24 cellular contexts compared by ENCODE assay signal in the genomic region with DNA sequence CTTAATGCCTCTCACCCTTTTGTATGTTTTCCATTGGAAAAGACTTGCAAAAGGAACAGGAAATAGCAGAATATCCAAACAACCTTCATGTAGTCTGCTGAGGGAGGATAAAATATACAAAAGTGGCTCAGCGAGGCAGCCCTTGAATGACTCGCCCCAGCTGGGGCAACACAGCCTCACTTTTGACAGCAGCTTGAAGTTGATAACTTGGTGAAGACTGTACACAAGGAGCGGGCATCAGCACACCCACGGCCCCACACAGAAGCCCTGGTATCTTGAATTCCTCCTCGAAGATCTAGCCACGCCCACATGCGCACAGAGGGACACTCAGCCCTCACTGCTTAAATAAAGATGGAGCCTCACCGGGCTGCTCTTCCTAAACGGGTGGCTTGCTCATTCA.
"Had no signal": no experiment of that assay in that cellular context is flagged by ENCODE, and none has a peak within 500 bp of the region (broad histone marks: within the 10 kb centered on the region; RNA-seq: fewer than 3 reads in every experiment).

No MANE protein-coding gene starts in this region.

- H3K4me1 ChIP-seq: spleen, upper lobe of left lung had no signal

- H3K36me3 Mint-ChIP-seq: activated CD4-positive, alpha-beta memory T cell treated with anti-CD3 and anti-CD28 coated beads for 36 hours; T-cell had no signal

- H3K27ac ChIP-seq: heart left ventricle, psoas muscle, right lobe of liver, spleen, upper lobe of left lung, VCaP had no signal

- H3K27ac Mint-ChIP-seq: activated CD4-positive, alpha-beta memory T cell treated with anti-CD3 and anti-CD28 coated beads for 36 hours; activated CD4-positive, alpha-beta T cell treated with anti-CD3 and anti-CD28 coated beads for 36 hours; brain; stimulated activated naive CD8-positive, alpha-beta T cell treated with anti-CD3 and anti-CD28 coated beads, Interleukin-15, amount 100 ng/mL, for 72 hours; T-cell had no signal

- DNase-seq: activated CD4-positive, alpha-beta memory T cell treated with anti-CD3 and anti-CD28 coated beads for 36 hours; activated CD4-positive, alpha-beta T cell treated with anti-CD3 and anti-CD28 coated beads for 36 hours; activated effector memory CD4-positive, alpha-beta T cell treated with Interleukin-2 at 50 U/mL for 16 hours; activated naive CD4-positive, alpha-beta T cell treated with anti-CD3 and anti-CD28 coated beads, Interleukin-2, amount 50 U/mL, for 16 hours; activated T-cell treated with anti-CD3 and anti-CD28 coated beads, Interleukin-2, amount 50 U/mL, for 4 hours; amniotic stem cell; cortex of kidney; effector CD8-positive, alpha-beta T cell; heart left ventricle; islet precursor cell; midbrain; psoas muscle; right lobe of liver; spleen; stimulated activated naive CD8-positive, alpha-beta T cell treated with anti-CD3 and anti-CD28 coated beads, Interleukin-15, amount 100 ng/mL, for 72 hours; T-cell; T1000; upper lobe of left lung had no signal

- H3K27me3 Mint-ChIP-seq: activated CD4-positive, alpha-beta memory T cell treated with anti-CD3 and anti-CD28 coated beads for 36 hours; T-cell had no signal

- H3K36me3 ChIP-seq: heart left ventricle, right lobe of liver, spleen, upper lobe of left lung had no signal

- FAIRE-seq: endothelial cell of umbilical vein, frontal cortex had no signal

- H3K27me3 ChIP-seq: right lobe of liver, upper lobe of left lung had no signal

- H3K4me3 Mint-ChIP-seq: activated CD4-positive, alpha-beta memory T cell treated with anti-CD3 and anti-CD28 coated beads for 36 hours; activated CD4-positive, alpha-beta T cell treated with anti-CD3 and anti-CD28 coated beads for 36 hours; activated T-cell treated with anti-CD3 and anti-CD28 coated beads, Interleukin-2, amount 50 U/mL, for 4 hours; brain; central memory CD8-positive, alpha-beta T cell; stimulated activated naive CD8-positive, alpha-beta T cell treated with anti-CD3 and anti-CD28 coated beads, Interleukin-15, amount 100 ng/mL, for 72 hours; T-cell had no signal

- H3K9me3 Mint-ChIP-seq: central memory CD8-positive, alpha-beta T cell; stimulated activated naive CD8-positive, alpha-beta T cell treated with anti-CD3 and anti-CD28 coated beads, Interleukin-15, amount 100 ng/mL, for 72 hours had no signal

- ATAC-seq: activated CD4-positive, alpha-beta T cell treated with anti-CD3 and anti-CD28 coated beads for 36 hours; activated T-cell treated with anti-CD3 and anti-CD28 coated beads, Interleukin-2, amount 50 U/mL, for 4 hours; heart left ventricle; psoas muscle; right lobe of liver; stimulated activated naive CD8-positive, alpha-beta T cell treated with anti-CD3 and anti-CD28 coated beads, Interleukin-15, amount 100 ng/mL, for 72 hours; T-cell had no signal

- H3K4me1 Mint-ChIP-seq: activated CD4-positive, alpha-beta T cell treated with anti-CD3 and anti-CD28 coated beads for 36 hours; central memory CD8-positive, alpha-beta T cell; stimulated activated naive CD8-positive, alpha-beta T cell treated with anti-CD3 and anti-CD28 coated beads, Interleukin-15, amount 100 ng/mL, for 72 hours; T-cell had no signal

- H3K9me3 ChIP-seq: right lobe of liver had no signal

- H3K4me3 ChIP-seq: heart left ventricle, lung, psoas muscle, right lobe of liver, spleen, upper lobe of left lung had no signal
